Comparison of ENCODE assay signal across 31 cellular contexts in the genomic region with DNA sequence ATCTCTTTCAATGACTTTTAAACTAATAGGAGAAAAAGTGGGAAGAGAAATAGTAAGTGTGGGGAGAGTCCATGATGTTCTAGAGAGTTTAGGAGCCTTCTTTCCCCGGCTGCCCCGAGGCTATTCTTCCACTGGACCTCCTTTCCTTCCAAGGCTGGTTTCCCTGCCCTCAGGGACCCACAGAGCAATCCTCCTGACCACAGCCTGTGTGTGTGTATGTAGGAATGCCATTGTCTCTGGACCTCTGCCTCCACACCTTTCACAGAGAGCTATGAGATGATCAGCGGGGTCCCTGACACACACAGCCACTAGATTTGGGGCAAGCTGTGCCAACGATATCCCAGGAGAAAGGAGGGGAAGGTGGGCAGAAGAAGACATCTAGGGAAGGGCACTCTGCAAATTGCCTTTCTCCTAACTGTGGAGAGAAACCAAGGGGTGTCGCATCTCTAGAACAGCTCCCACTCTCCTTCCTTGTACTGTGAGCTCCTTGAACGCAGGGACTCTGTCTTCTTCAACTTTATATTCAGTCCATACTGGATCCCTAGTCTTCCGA.
"Had no signal": no experiment of that assay in that cellular context is flagged by ENCODE, and none has a peak within 500 bp of the region (broad histone marks: within the 10 kb centered on the region; RNA-seq: fewer than 3 reads in every experiment).

No MANE protein-coding gene starts in this region.

- H3K27ac ChIP-seq: ascending aorta, body of pancreas, KMS-11, RWPE1, SJCRH30, WERI-Rb-1 had no signal

- H3K4me3 ChIP-seq: ascending aorta, body of pancreas, MG63, SJCRH30 had no signal

- H3K4me1 Mint-ChIP-seq: activated naive CD8-positive, alpha-beta T cell treated with anti-CD3 and anti-CD28 coated beads, Interleukin-2, amount 10 ng/mL, durations not matched to agents 7 days and 5 days; central memory CD8-positive, alpha-beta T cell had no signal

- H3K9me3 Mint-ChIP-seq: activated naive CD8-positive, alpha-beta T cell treated with anti-CD3 and anti-CD28 coated beads, Interleukin-2, amount 10 ng/mL, durations not matched to agents 7 days and 5 days; central memory CD8-positive, alpha-beta T cell had no signal

- DNase-seq: activated CD4-positive, alpha-beta T cell treated with anti-CD3 and anti-CD28 coated beads for 48 hours; activated CD4-positive, alpha-beta T cell treated with anti-CD3 and anti-CD28 coated beads, Interleukin-2, amount 50 U/mL, for 4 hours; activated CD4-positive, CD25-positive, alpha-beta regulatory T cell treated with anti-CD3 and anti-CD28 coated beads, Interleukin-2, amount 50 U/mL, for 72 hours; activated CD8-positive, alpha-beta memory T cell treated with anti-CD3 and anti-CD28 coated beads, Interleukin-2, amount 50 U/mL, for 48 hours; activated CD8-positive, alpha-beta T cell treated with anti-CD3 and anti-CD28 coated beads, Interleukin-2, amount 10 ng/mL, durations not matched to agents 7 days and 5 days; activated naive CD4-positive, alpha-beta T cell treated with anti-CD3 and anti-CD28 coated beads, Interleukin-2, amount 50 U/mL, for 16 hours; activated naive CD8-positive, alpha-beta T cell treated with anti-CD3 and anti-CD28 coated beads, Interleukin-2, amount 10 ng/mL, durations not matched to agents 7 days and 5 days; activated T-cell treated with anti-CD3 and anti-CD28 coated beads, Interleukin-2, amount 50 U/mL, for 1 hour; body of pancreas; MG63; MV-4-11; NCI-H1092 treated with DMSO at 0.1 percent for 48 hours; NCI-H1417 treated with DMSO at 0.1 percent for 48 hours; NCI-H1694; NCI-H2029; NCI-H2107; NCI-H2171 treated with DMSO at 0.1 percent for 48 hours; NCI-H345; NCI-H510A; NCI-H526 treated with DMSO at 0.1 percent for 48 hours; NK-92 treated with Interleukin-12 subunit alpha and Interleukin-12 subunit beta, amount 100 ng/mL, for 24 hours; OCI-M1; Right ventricle myocardium superior; SK-N-SH; T-helper 1 cell; WERI-Rb-1 had no signal

- H3K9me3 ChIP-seq: ascending aorta, body of pancreas, MG63, SJCRH30, SK-N-SH had no signal

- H3K9ac ChIP-seq: KMS-11, SK-N-SH had no signal

- H3K4me3 Mint-ChIP-seq: activated CD8-positive, alpha-beta T cell treated with anti-CD3 and anti-CD28 coated beads, Interleukin-2, amount 10 ng/mL, durations not matched to agents 7 days and 5 days; activated naive CD8-positive, alpha-beta T cell treated with anti-CD3 and anti-CD28 coated beads, Interleukin-2, amount 10 ng/mL, durations not matched to agents 7 days and 5 days; central memory CD8-positive, alpha-beta T cell had no signal

- H3K27me3 ChIP-seq: ascending aorta, body of pancreas, MG63, SJCRH30 had no signal

- H3K36me3 ChIP-seq: ascending aorta, MG63, SJCRH30, WERI-Rb-1 had no signal

- H3K27ac Mint-ChIP-seq: activated CD8-positive, alpha-beta T cell treated with anti-CD3 and anti-CD28 coated beads, Interleukin-2, amount 10 ng/mL, durations not matched to agents 7 days and 5 days; activated naive CD8-positive, alpha-beta T cell treated with anti-CD3 and anti-CD28 coated beads, Interleukin-2, amount 10 ng/mL, durations not matched to agents 7 days and 5 days had no signal

- H3K4me2 ChIP-seq: KMS-11, SK-N-SH had no signal

- H3K36me3 Mint-ChIP-seq: activated naive CD8-positive, alpha-beta T cell treated with anti-CD3 and anti-CD28 coated beads, Interleukin-2, amount 10 ng/mL, durations not matched to agents 7 days and 5 days had no signal

- H3K4me1 ChIP-seq: ascending aorta, body of pancreas, SJCRH30 had no signal
